Comparison of ENCODE assay signal across 33 cellular contexts in genomic region chr1:31600641-31601040, GRCh38. TPM values are rescaled to one million over a fixed set of nuclear protein-coding genes. Genes with fewer than 3 reads are reported as not detected.
"Had no signal": no experiment of that assay in that cellular context is flagged by ENCODE, and none has a peak within 500 bp of the region (broad histone marks: within the 10 kb centered on the region; RNA-seq: fewer than 3 reads in every experiment).

No MANE protein-coding gene starts in this region.

- ATAC-seq: activated naive CD4-positive, alpha-beta T cell treated with anti-CD3 and anti-CD28 coated beads, Interleukin-2, amount 50 U/mL, for 72 hours; activated T-cell treated with anti-CD3 and anti-CD28 coated beads, Interleukin-2, amount 50 U/mL, for 72 hours; foreskin keratinocyte; gastrocnemius medialis; heart left ventricle; WTC11 had no signal

- H3K36me3 ChIP-seq: ascending aorta, breast epithelium, cardiac muscle cell, colonic mucosa, esophagus muscularis mucosa, gastrocnemius medialis, heart left ventricle had no signal

- H3K4me1 ChIP-seq: ascending aorta, breast epithelium, colonic mucosa, esophagus muscularis mucosa, foreskin keratinocyte, gastrocnemius medialis had no signal

- FAIRE-seq: endometrium had no signal

- H3K9me3 ChIP-seq: ascending aorta, breast epithelium, colonic mucosa, esophagus muscularis mucosa, gastrocnemius medialis, heart left ventricle had no signal

- H3K4me1 Mint-ChIP-seq: activated CD4-positive, alpha-beta T cell treated with anti-CD3 and anti-CD28 coated beads, Interleukin-2, amount 10 ng/mL, durations not matched to agents 7 days and 5 days; activated naive CD4-positive, alpha-beta T cell treated with anti-CD3 and anti-CD28 coated beads, Interleukin-2, amount 10 ng/mL, durations not matched to agents 7 days and 5 days; activated naive CD8-positive, alpha-beta T cell treated with anti-CD3 and anti-CD28 coated beads, Interleukin-2, amount 10 ng/mL, durations not matched to agents 7 days and 5 days; brain; WTC11 had no signal

- H3K27me3 ChIP-seq: ascending aorta, breast epithelium, colonic mucosa, esophagus muscularis mucosa, foreskin keratinocyte, gastrocnemius medialis, heart left ventricle had no signal

- H3K4me3 ChIP-seq: ascending aorta, breast epithelium, cardiac muscle cell, colonic mucosa, esophagus muscularis mucosa, gastrocnemius medialis, heart left ventricle had no signal

- DNase-seq: activated CD4-positive, alpha-beta memory T cell treated with anti-CD3 and anti-CD28 coated beads, Interleukin-2, amount 10 ng/mL, durations not matched to agents 7 days and 5 days; activated CD4-positive, alpha-beta T cell treated with anti-CD3 and anti-CD28 coated beads for 1 hour; activated CD4-positive, alpha-beta T cell treated with anti-CD3 and anti-CD28 coated beads for 4 hours; activated CD4-positive, alpha-beta T cell treated with anti-CD3 and anti-CD28 coated beads, Interleukin-2, amount 10 ng/mL, durations not matched to agents 7 days and 5 days; activated CD4-positive, alpha-beta T cell treated with anti-CD3 and anti-CD28 coated beads, Interleukin-2, amount 50 U/mL, for 4 hours; activated CD8-positive, alpha-beta memory T cell treated with anti-CD3 and anti-CD28 coated beads, Interleukin-2, amount 50 U/mL, for 48 hours; activated gamma-delta T cell; activated naive CD4-positive, alpha-beta T cell; activated naive CD4-positive, alpha-beta T cell treated with anti-CD3 and anti-CD28 coated beads, Interleukin-2, amount 10 ng/mL, durations not matched to agents 7 days and 5 days; activated naive CD8-positive, alpha-beta T cell treated with anti-CD3 and anti-CD28 coated beads, Interleukin-2, amount 10 ng/mL, durations not matched to agents 7 days and 5 days; activated T-cell treated with anti-CD3 and anti-CD28 coated beads for 4 hours; activated T-cell treated with anti-CD3 and anti-CD28 coated beads, Interleukin-2, amount 50 U/mL, for 24 hours; activated T-cell treated with anti-CD3 and anti-CD28 coated beads, Interleukin-2, amount 50 U/mL, for 72 hours; central memory CD4-positive, alpha-beta T cell; cerebellar nuclear complex; colonic mucosa; effector CD8-positive, alpha-beta T cell; foreskin keratinocyte; gastrocnemius medialis; glutamatergic neuron; heart left ventricle; T-helper 2 cell had no signal

- H3K9me3 Mint-ChIP-seq: activated CD4-positive, alpha-beta memory T cell treated with anti-CD3 and anti-CD28 coated beads, Interleukin-2, amount 10 ng/mL, durations not matched to agents 7 days and 5 days; activated CD4-positive, alpha-beta T cell treated with anti-CD3 and anti-CD28 coated beads, Interleukin-2, amount 10 ng/mL, durations not matched to agents 7 days and 5 days; activated naive CD4-positive, alpha-beta T cell treated with anti-CD3 and anti-CD28 coated beads, Interleukin-2, amount 10 ng/mL, durations not matched to agents 7 days and 5 days; activated naive CD4-positive, alpha-beta T cell treated with anti-CD3 and anti-CD28 coated beads, Interleukin-2, amount 50 U/mL, for 72 hours; activated naive CD8-positive, alpha-beta T cell treated with anti-CD3 and anti-CD28 coated beads, Interleukin-2, amount 10 ng/mL, durations not matched to agents 7 days and 5 days; activated T-cell treated with anti-CD3 and anti-CD28 coated beads, Interleukin-2, amount 50 U/mL, for 24 hours; activated T-cell treated with anti-CD3 and anti-CD28 coated beads, Interleukin-2, amount 50 U/mL, for 72 hours; WTC11 had no signal

- H3K27ac ChIP-seq: ascending aorta, breast epithelium, cardiac muscle cell, colonic mucosa, esophagus muscularis mucosa, foreskin keratinocyte, gastrocnemius medialis, heart left ventricle, VCaP had no signal

- H3K4me3 Mint-ChIP-seq: activated CD4-positive, alpha-beta memory T cell treated with anti-CD3 and anti-CD28 coated beads, Interleukin-2, amount 10 ng/mL, durations not matched to agents 7 days and 5 days; activated CD4-positive, alpha-beta T cell treated with anti-CD3 and anti-CD28 coated beads, Interleukin-2, amount 10 ng/mL, durations not matched to agents 7 days and 5 days; activated naive CD4-positive, alpha-beta T cell treated with anti-CD3 and anti-CD28 coated beads, Interleukin-2, amount 10 ng/mL, durations not matched to agents 7 days and 5 days; activated naive CD8-positive, alpha-beta T cell treated with anti-CD3 and anti-CD28 coated beads, Interleukin-2, amount 10 ng/mL, durations not matched to agents 7 days and 5 days; activated T-cell treated with anti-CD3 and anti-CD28 coated beads, Interleukin-2, amount 50 U/mL, for 24 hours; activated T-cell treated with anti-CD3 and anti-CD28 coated beads, Interleukin-2, amount 50 U/mL, for 72 hours; brain; WTC11 had no signal

- H3K36me3 Mint-ChIP-seq: activated naive CD4-positive, alpha-beta T cell treated with anti-CD3 and anti-CD28 coated beads, Interleukin-2, amount 10 ng/mL, durations not matched to agents 7 days and 5 days; activated naive CD4-positive, alpha-beta T cell treated with anti-CD3 and anti-CD28 coated beads, Interleukin-2, amount 50 U/mL, for 72 hours; activated naive CD8-positive, alpha-beta T cell treated with anti-CD3 and anti-CD28 coated beads, Interleukin-2, amount 10 ng/mL, durations not matched to agents 7 days and 5 days; brain; WTC11 had no signal

- H3K27ac Mint-ChIP-seq: activated CD4-positive, alpha-beta memory T cell treated with anti-CD3 and anti-CD28 coated beads, Interleukin-2, amount 10 ng/mL, durations not matched to agents 7 days and 5 days; activated CD4-positive, alpha-beta T cell treated with anti-CD3 and anti-CD28 coated beads, Interleukin-2, amount 10 ng/mL, durations not matched to agents 7 days and 5 days; activated naive CD4-positive, alpha-beta T cell treated with anti-CD3 and anti-CD28 coated beads, Interleukin-2, amount 10 ng/mL, durations not matched to agents 7 days and 5 days; activated naive CD4-positive, alpha-beta T cell treated with anti-CD3 and anti-CD28 coated beads, Interleukin-2, amount 50 U/mL, for 72 hours; activated naive CD8-positive, alpha-beta T cell treated with anti-CD3 and anti-CD28 coated beads, Interleukin-2, amount 10 ng/mL, durations not matched to agents 7 days and 5 days; activated T-cell treated with anti-CD3 and anti-CD28 coated beads, Interleukin-2, amount 50 U/mL, for 24 hours; activated T-cell treated with anti-CD3 and anti-CD28 coated beads, Interleukin-2, amount 50 U/mL, for 72 hours; brain; WTC11 had no signal

RNA-seq across cellular contexts. Expression of gene HCRTR1, which starts 16.8 kb away (rescaled TPM):
- total RNA-seq: activated CD4-positive, alpha-beta memory T cell treated with anti-CD3 and anti-CD28 coated beads, Interleukin-2, amount 10 ng/mL, durations not matched to agents 7 days and 5 days; activated CD4-positive, alpha-beta T cell treated with anti-CD3 and anti-CD28 coated beads, Interleukin-2, amount 10 ng/mL, durations not matched to agents 7 days and 5 days; activated naive CD4-positive, alpha-beta T cell treated with anti-CD3 and anti-CD28 coated beads, Interleukin-2, amount 50 U/mL, for 72 hours; activated naive CD8-positive, alpha-beta T cell treated with anti-CD3 and anti-CD28 coated beads, Interleukin-2, amount 10 ng/mL, durations not matched to agents 7 days and 5 days; activated T-cell treated with anti-CD3 and anti-CD28 coated beads, Interleukin-2, amount 50 U/mL, for 72 hours; ascending aorta; breast epithelium; cardiac muscle cell; colonic mucosa; epithelial cell of proximal tubule; foreskin keratinocyte; T-helper 1 cell treated with Interleukin-12 subunit alpha and Interleukin-12 subunit beta and Interleukin-4 antibody, amounts not matched to agents 30 ng/mL and 1 ng/mL, for 36 hours had no signal
- polyA plus RNA-seq: cardiac muscle cell, foreskin keratinocyte had no signal

RNA-seq across cellular contexts. Expression of gene TINAGL1, which starts 24.3 kb away (rescaled TPM):
- total RNA-seq: activated CD4-positive, alpha-beta memory T cell treated with anti-CD3 and anti-CD28 coated beads, Interleukin-2, amount 10 ng/mL, durations not matched to agents 7 days and 5 days; activated CD4-positive, alpha-beta T cell treated with anti-CD3 and anti-CD28 coated beads, Interleukin-2, amount 10 ng/mL, durations not matched to agents 7 days and 5 days; activated naive CD4-positive, alpha-beta T cell treated with anti-CD3 and anti-CD28 coated beads, Interleukin-2, amount 50 U/mL, for 72 hours; activated naive CD8-positive, alpha-beta T cell treated with anti-CD3 and anti-CD28 coated beads, Interleukin-2, amount 10 ng/mL, durations not matched to agents 7 days and 5 days; activated T-cell treated with anti-CD3 and anti-CD28 coated beads, Interleukin-2, amount 50 U/mL, for 72 hours; T-helper 1 cell treated with Interleukin-12 subunit alpha and Interleukin-12 subunit beta and Interleukin-4 antibody, amounts not matched to agents 30 ng/mL and 1 ng/mL, for 36 hours had no signal
